20 cellular contexts compared by ENCODE assay signal in genomic region chr2:239024226-239024625, GRCh38.
"Had no signal": no experiment of that assay in that cellular context is flagged by ENCODE, and none has a peak within 500 bp of the region (broad histone marks: within the 10 kb centered on the region; RNA-seq: fewer than 3 reads in every experiment).

No MANE protein-coding gene starts in this region.

- DNase-seq: activated CD4-positive, alpha-beta T cell treated with anti-CD3 and anti-CD28 coated beads for 48 hours; activated CD4-positive, alpha-beta T cell treated with anti-CD3 and anti-CD28 coated beads, Interleukin-2, amount 50 U/mL, for 4 hours; activated CD4-positive, CD25-positive, alpha-beta regulatory T cell treated with anti-CD3 and anti-CD28 coated beads, Interleukin-2, amount 50 U/mL, for 72 hours; activated CD8-positive, alpha-beta memory T cell treated with anti-CD3 and anti-CD28 coated beads, Interleukin-2, amount 10 ng/mL, durations not matched to agents 7 days and 5 days; activated gamma-delta T cell; activated naive CD4-positive, alpha-beta T cell treated with anti-CD3 and anti-CD28 coated beads for 36 hours; activated naive CD8-positive, alpha-beta T cell treated with anti-CD3 and anti-CD28 coated beads for 36 hours; activated T-cell treated with anti-CD3 and anti-CD28 coated beads, Interleukin-2, amount 50 U/mL, for 24 hours; brain microvascular endothelial cell; NCI-H1092; NCI-H1417 treated with DMSO at 0.1 percent for 48 hours; NCI-H1694; NCI-H2029; NCI-H510A treated with DMSO at 0.1 percent for 48 hours; NCI-H69; SIG-M5; T-helper 17 cell; T-helper 9 cell had no signal

- ATAC-seq: activated CD8-positive, alpha-beta memory T cell treated with anti-CD3 and anti-CD28 coated beads, Interleukin-2, amount 10 ng/mL, durations not matched to agents 7 days and 5 days; T-helper 17 cell; WTC11 had no signal

- H3K4me3 Mint-ChIP-seq: activated CD8-positive, alpha-beta memory T cell treated with anti-CD3 and anti-CD28 coated beads, Interleukin-2, amount 10 ng/mL, durations not matched to agents 7 days and 5 days; activated naive CD4-positive, alpha-beta T cell treated with anti-CD3 and anti-CD28 coated beads for 36 hours; activated naive CD8-positive, alpha-beta T cell treated with anti-CD3 and anti-CD28 coated beads for 36 hours; activated T-cell treated with anti-CD3 and anti-CD28 coated beads, Interleukin-2, amount 50 U/mL, for 24 hours; activated T-helper 1 cell treated with anti-CD3 and anti-CD28 coated beads, Interleukin-12 subunit alpha, Interleukin-12 subunit beta, Interleukin-2, Interleukin-4 antibody, amounts not matched to agents 30 ng/mL and 10 ng/mL and 1 ng/mL, durations not matched to agents 14 hours and 24 hours and 36 hours; T-helper 17 cell; WTC11 had no signal

- H3K27ac Mint-ChIP-seq: activated CD8-positive, alpha-beta memory T cell treated with anti-CD3 and anti-CD28 coated beads, Interleukin-2, amount 10 ng/mL, durations not matched to agents 7 days and 5 days; activated naive CD4-positive, alpha-beta T cell treated with anti-CD3 and anti-CD28 coated beads for 36 hours; activated naive CD8-positive, alpha-beta T cell treated with anti-CD3 and anti-CD28 coated beads for 36 hours; activated T-cell treated with anti-CD3 and anti-CD28 coated beads, Interleukin-2, amount 50 U/mL, for 24 hours; activated T-helper 1 cell treated with anti-CD3 and anti-CD28 coated beads, Interleukin-12 subunit alpha, Interleukin-12 subunit beta, Interleukin-2, Interleukin-4 antibody, amounts not matched to agents 30 ng/mL and 10 ng/mL and 1 ng/mL, durations not matched to agents 14 hours and 24 hours and 36 hours; T-helper 17 cell; WTC11 had no signal

- H3K4me1 Mint-ChIP-seq: activated CD8-positive, alpha-beta memory T cell treated with anti-CD3 and anti-CD28 coated beads, Interleukin-2, amount 10 ng/mL, durations not matched to agents 7 days and 5 days; activated naive CD8-positive, alpha-beta T cell treated with anti-CD3 and anti-CD28 coated beads for 36 hours; T-helper 17 cell had no signal

- H3K9me3 Mint-ChIP-seq: activated naive CD4-positive, alpha-beta T cell treated with anti-CD3 and anti-CD28 coated beads for 36 hours; activated naive CD8-positive, alpha-beta T cell treated with anti-CD3 and anti-CD28 coated beads for 36 hours; activated T-cell treated with anti-CD3 and anti-CD28 coated beads, Interleukin-2, amount 50 U/mL, for 24 hours; activated T-helper 1 cell treated with anti-CD3 and anti-CD28 coated beads, Interleukin-12 subunit alpha, Interleukin-12 subunit beta, Interleukin-2, Interleukin-4 antibody, amounts not matched to agents 30 ng/mL and 10 ng/mL and 1 ng/mL, durations not matched to agents 14 hours and 24 hours and 36 hours; WTC11 had no signal

- H3K36me3 Mint-ChIP-seq: activated CD8-positive, alpha-beta memory T cell treated with anti-CD3 and anti-CD28 coated beads, Interleukin-2, amount 10 ng/mL, durations not matched to agents 7 days and 5 days; activated naive CD8-positive, alpha-beta T cell treated with anti-CD3 and anti-CD28 coated beads for 36 hours; WTC11 had no signal
